In genomic region chr9:87887661-87888480, GRCh38 we compare ENCODE assay signal across 25 cellular contexts. TPM values are rescaled to one million over a fixed set of nuclear protein-coding genes. Genes with fewer than 3 reads are reported as not detected.
"Had no signal": no experiment of that assay in that cellular context is flagged by ENCODE, and none has a peak within 500 bp of the region (broad histone marks: within the 10 kb centered on the region; RNA-seq: fewer than 3 reads in every experiment).

No MANE protein-coding gene starts in this region.

- H3K4me3 Mint-ChIP-seq: naive B cell, nephron had no signal

- DNase-seq: effector memory CD4-positive, alpha-beta T cell; gastrocnemius medialis; heart right ventricle; hypothalamus; left cardiac atrium; left ventricle myocardium superior; mesendoderm; naive B cell; stimulated activated CD4-positive, alpha-beta T cell treated with anti-CD3 and anti-CD28 coated beads, Interleukin-2, amount 100 ng/mL, for 24 hours; stimulated activated CD4-positive, alpha-beta T cell treated with anti-CD3 and anti-CD28 coated beads, Interleukin-4, amount 100 ng/mL, for 4 hours; stimulated activated naive CD4-positive, alpha-beta T cell; stomach; substantia nigra; transverse colon had no signal

- H3K27ac Mint-ChIP-seq: naive B cell, nephron had no signal

- H3K4me1 Mint-ChIP-seq: nephron had no signal

- H3K9me3 ChIP-seq: gastrocnemius medialis, heart right ventricle, right atrium auricular region, sigmoid colon, stomach, thoracic aorta, transverse colon had no signal

- H3K4me1 ChIP-seq: gastrocnemius medialis, heart right ventricle, right atrium auricular region, sigmoid colon, stomach, transverse colon had no signal

- H3K27me3 ChIP-seq: gastrocnemius medialis, right atrium auricular region, sigmoid colon, transverse colon had no signal

- H3K4me3 ChIP-seq: gastrocnemius medialis, heart right ventricle, right atrium auricular region, sigmoid colon, skin epidermis, stomach, thoracic aorta, transverse colon had no signal

- H3K27ac ChIP-seq: gastrocnemius medialis, heart right ventricle, right atrium auricular region, sigmoid colon, skin epidermis, stomach, thoracic aorta, transverse colon had no signal

- H3K27me3 Mint-ChIP-seq: naive B cell had no signal

- H3K9me3 Mint-ChIP-seq: nephron had no signal

- H3K36me3 ChIP-seq: gastrocnemius medialis, heart right ventricle, right atrium auricular region, sigmoid colon, stomach, thoracic aorta, transverse colon had no signal

- H3K36me3 Mint-ChIP-seq: naive B cell had no signal

- ATAC-seq: esophagus mucosa, gastrocnemius medialis, heart right ventricle, left cardiac atrium, left ventricle myocardium superior had no signal

RNA-seq across cellular contexts. Expression of gene SPATA31E1, which starts 5.2 kb away (rescaled TPM):
- total RNA-seq: esophagus mucosa, fibroblast of villous mesenchyme, gastrocnemius medialis, heart right ventricle, left cardiac atrium, left ventricle myocardium superior, lung microvascular endothelial cell, osteocyte, right atrium auricular region, sigmoid colon, stomach, thoracic aorta, transverse colon, urinary bladder had no signal
- polyA plus RNA-seq: heart right ventricle, keratinocyte, stomach had no signal

RNA-seq across cellular contexts. Expression of gene SPATA31C1, which starts 29.9 kb away (rescaled TPM):
- total RNA-seq: esophagus mucosa, fibroblast of villous mesenchyme, gastrocnemius medialis, heart right ventricle, left cardiac atrium, left ventricle myocardium superior, lung microvascular endothelial cell, osteocyte, right atrium auricular region, sigmoid colon, stomach, thoracic aorta, transverse colon had no signal
- polyA plus RNA-seq: heart right ventricle, keratinocyte, sigmoid colon, stomach, urinary bladder had no signal
